In genomic region chr21:35909456-35910178, GRCh38 we compare ENCODE assay signal across 1 cellular context.
TF ChIP-seq lines count a peak whose summit lies in the region.

No MANE protein-coding gene starts in this region.

TF ChIP-seq in WTC11, 78 proteins besides CTCF, POLR2A, EP300 and RAD21 (continued from another document):
- TF ChIP-seq USF1 (CRISPR knock-in tag; IDR thresholded peaks at IDR 0.05) (peak; percentile 62), E2F5 (CRISPR knock-in tag; IDR thresholded peaks at IDR 0.05) (no peak), ZNF396 (CRISPR knock-in tag; IDR thresholded peaks at IDR 0.05; ENCODE audit: borderline replicate concordance) (no peak), NFYB (CRISPR knock-in tag; conservative IDR thresholded peaks at IDR 0.05; ENCODE audit: low read depth) (peak; percentile 63), TEAD1 (CRISPR knock-in tag; IDR thresholded peaks at IDR 0.05) (no peak), TCF7 (CRISPR knock-in tag; IDR thresholded peaks at IDR 0.05; ENCODE audit: low read depth) (no peak), NR1H2 (CRISPR knock-in tag; IDR thresholded peaks at IDR 0.05) (no peak), JUN (CRISPR knock-in tag; IDR thresholded peaks at IDR 0.05) (no peak), AFF4 (CRISPR knock-in tag; IDR thresholded peaks at IDR 0.05; ENCODE audit: borderline replicate concordance) (no peak), USF2 (CRISPR knock-in tag; IDR thresholded peaks at IDR 0.05) (peak; percentile 72), MXD4 (CRISPR knock-in tag; IDR thresholded peaks at IDR 0.05; ENCODE audit: borderline replicate concordance) (no peak), ZNF232 (CRISPR knock-in tag; IDR thresholded peaks at IDR 0.05) (no peak), NFE2L1 (CRISPR knock-in tag; IDR thresholded peaks at IDR 0.05) (no peak), FOXK1 (CRISPR knock-in tag; IDR thresholded peaks at IDR 0.05) (no peak), IRF2 (CRISPR knock-in tag; IDR thresholded peaks at IDR 0.05; ENCODE audit: borderline replicate concordance, low read depth) (no peak), NR3C1 (CRISPR knock-in tag; conservative IDR thresholded peaks at IDR 0.05; ENCODE audit: low read depth) (no peak), SMAD3 (CRISPR knock-in tag; IDR thresholded peaks at IDR 0.05; ENCODE audit: borderline replicate concordance) (no peak), NR2C2 (CRISPR knock-in tag; IDR thresholded peaks at IDR 0.05) (no peak), HMGXB4 (CRISPR knock-in tag; IDR thresholded peaks at IDR 0.05) (no peak), ZMAT4 (CRISPR knock-in tag; IDR thresholded peaks at IDR 0.05) (no peak), ERG (CRISPR knock-in tag; IDR thresholded peaks at IDR 0.05) (no peak), ESRRA (CRISPR knock-in tag; IDR thresholded peaks at IDR 0.05; ENCODE audit: borderline replicate concordance) (no peak)
